Comparison of ENCODE assay signal across 9 cellular contexts in the genomic region with DNA sequence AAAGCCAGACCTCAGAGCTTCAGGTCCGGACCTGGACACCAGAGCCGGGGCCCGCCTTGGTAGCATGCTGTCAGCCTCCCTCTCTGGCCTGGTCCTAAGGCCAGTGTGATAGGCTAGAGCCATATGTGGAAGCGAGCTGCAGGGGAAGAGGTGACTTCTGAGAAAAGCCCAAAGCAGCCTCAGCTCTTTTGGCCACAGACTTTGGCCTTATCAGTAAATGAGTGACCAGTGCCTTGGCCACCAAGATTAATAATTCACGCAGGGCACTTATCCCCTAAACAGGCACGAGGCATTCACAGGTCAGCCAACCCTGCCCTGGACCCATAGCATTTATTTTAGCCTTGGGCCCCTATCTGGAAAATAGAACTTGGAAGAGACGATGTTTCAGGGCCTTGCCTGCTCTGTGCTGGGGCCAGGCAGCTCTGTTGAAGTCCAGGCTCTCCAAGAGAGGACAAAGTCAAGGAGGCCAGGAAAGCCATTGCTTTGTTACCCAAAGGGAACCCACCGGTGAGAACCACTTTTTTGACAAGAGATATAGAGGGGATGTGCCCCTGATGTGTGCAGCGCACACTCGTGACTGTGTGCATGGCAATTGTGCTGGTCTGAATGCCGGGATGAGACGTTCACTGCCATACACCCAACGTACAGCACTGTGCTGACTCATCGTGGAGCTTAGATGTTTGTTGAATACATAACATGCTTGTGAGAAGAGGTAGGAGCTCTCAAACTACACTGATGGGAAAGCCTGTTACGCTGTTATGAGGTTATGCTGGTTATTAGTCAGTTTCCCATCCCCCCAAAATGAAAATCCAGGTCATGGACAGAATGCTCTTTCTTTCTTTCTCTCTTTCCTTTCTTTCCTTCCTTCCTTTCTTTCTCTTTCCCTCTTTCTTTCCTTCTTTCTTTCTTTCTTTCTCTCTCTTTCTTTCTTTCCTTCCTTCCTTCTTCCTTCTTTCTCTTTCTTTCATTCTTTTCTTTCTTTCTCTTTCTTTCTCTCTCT. TPM values are rescaled to one million over a fixed set of nuclear protein-coding genes. Genes with fewer than 3 reads are reported as not detected.
DNase-seq lines count a peak whose midpoint lies in the region; ATAC-seq and TF ChIP-seq lines count a peak whose summit lies in the region.
"Had no signal": no experiment of that assay in that cellular context is flagged by ENCODE, and none has a peak within 500 bp of the region (broad histone marks: within the 10 kb centered on the region; RNA-seq: fewer than 3 reads in every experiment).

No MANE protein-coding gene starts in this region.

- H3K9me3 ChIP-seq in BLaER1 treated with 17β-estradiol and CSF1 and Interleukin-3, amounts not matched to agents 10 nM and 100 nM (replicated peaks in 1 of 11), result no peaks in the 10 kb centered on the region
- H3K9me3 ChIP-seq in PC-3 (ENCODE audit: low read length) (no peaks in the 10 kb centered on the region), esophagus squamous epithelium (no peaks in the 10 kb centered on the region)

- H3K4me3 ChIP-seq in BLaER1 treated with 17β-estradiol and CSF1 and Interleukin-3, amounts not matched to agents 10 nM and 100 nM, result no peak overlapping the region
- H3K4me3 ChIP-seq in PC-3 (ENCODE audit: low read length) (no peak overlapping the region), esophagus squamous epithelium (no peak overlapping the region)

- H3K4me2 ChIP-seq in BLaER1 treated with 17β-estradiol and CSF1 and Interleukin-3, amounts not matched to agents 10 nM and 100 nM, result peak overlapping the region in 8 of 11 experiments; percentile 3 to 42 (median 29); a peak in 9 of 22 replicates
- H3K4me2 ChIP-seq in PC-3 (ENCODE audit: low read length), result peak overlapping the region; percentile 51

- 0 out of 22 replicates have a peak, but pooled peaks cover 0 to under 1% (median 0%) of the 10 kb centered on the region in 11 experiments for H3K36me3 ChIP-seq in BLaER1 treated with 17β-estradiol and CSF1 and Interleukin-3, amounts not matched to agents 10 nM and 100 nM
- H3K36me3 ChIP-seq in PC-3 (ENCODE audit: low read depth, low read length) (no peaks in the 10 kb centered on the region), esophagus squamous epithelium (no peaks in the 10 kb centered on the region)

- peak overlapping the region; percentile 64 for H2AFZ ChIP-seq in PC-3 (ENCODE audit: low read length)

- ATAC-seq in GM19452 (IDR thresholded peaks at IDR 0.05; ENCODE audit: unreplicated experiment) (peak; percentile 65), PC-3 (peak; percentile 93), GM21723 (IDR thresholded peaks at IDR 0.05; ENCODE audit: unreplicated experiment) (no peak)

- no peaks in the 10 kb centered on the region for H3F3A ChIP-seq in PC-3 (ENCODE audit: low read length, unreplicated experiment)

- peak overlapping the region in 6 of 11 experiments; percentile 4 to 55 (median 22); a peak in 7 of 22 replicates for H3K27ac ChIP-seq in BLaER1 treated with 17β-estradiol and CSF1 and Interleukin-3, amounts not matched to agents 10 nM and 100 nM
- peak overlapping the region; percentile 46 for H3K27ac ChIP-seq in PC-3 (ENCODE audit: low read length)
- peak overlapping the region in 3 of 4 donors; percentile 7 to 42 (median 18) for H3K27ac ChIP-seq in esophagus squamous epithelium

- peaks cover 13 to 57% (median 39%) of the 10 kb centered on the region in 10 experiments for H3K4me1 ChIP-seq in BLaER1 treated with 17β-estradiol and CSF1 and Interleukin-3, amounts not matched to agents 10 nM and 100 nM
- H3K4me1 ChIP-seq in PC-3 (ENCODE audit: insufficient read depth, low read length) (peaks cover 8% of the 10 kb centered on the region), esophagus squamous epithelium (peaks cover 0 to 65% (median 11%) of the 10 kb centered on the region in 3 donors)

- H4K20me1 ChIP-seq in BLaER1 treated with 17β-estradiol and CSF1 and Interleukin-3, amounts not matched to agents 10 nM and 100 nM, result no peaks in the 10 kb centered on the region; a peak in 1 of 22 replicates
- no peaks in the 10 kb centered on the region for H4K20me1 ChIP-seq in PC-3 (ENCODE audit: low read length)

- BruUV-seq in PC-3 (replicated peaks; lab: Mats Ljungman, UMichigan), result no TSS peak

- no peak for TF ChIP-seq CTCF in PC-3 (conservative IDR thresholded peaks at IDR 0.05; ENCODE audit: low read depth, low read length)
- TF ChIP-seq CTCF in esophagus squamous epithelium (IDR thresholded peaks at IDR 0.05), result no peak

- 42 to 47% methylated on average over 10 to 11 of the region's 15 CpGs for WGBS in esophagus squamous epithelium, 2 donors

- CTCF ChIA-PET in PC-3 (lab: Charles Lee), result interaction anchor here (0.8 to 1.4 kb wide), 4 partner anchors 9 to 93 kb away, joined by 3 to 7 read pairs (median 3); no protein-coding TSS in a partner anchor

- TF ChIP-seq POLR2A in esophagus squamous epithelium (IDR thresholded peaks at IDR 0.05), result no peak

- H3K79me2 ChIP-seq in PC-3 (ENCODE audit: low read length), result no peaks in the 10 kb centered on the region

- H3K9me2 ChIP-seq in PC-3 (replicated peaks; ENCODE audit: low read length), result no peaks in the 10 kb centered on the region

- DNase-seq in PC-3 (peak; percentile 76), esophagus squamous epithelium (lab: John Stamatoyannopoulos, UW) (no peak), NCI-H1048 (lab: John Stamatoyannopoulos, UW) (no peak), NCI-H1930 (lab: John Stamatoyannopoulos, UW) (no peak), cerebellar cortex (ENCODE audit: low spot score) (no peak)
- DNase-seq: activated naive CD8-positive, alpha-beta T cell treated with anti-CD3 and anti-CD28 coated beads, Interleukin-2, amount 10 ng/mL, durations not matched to agents 7 days and 5 days had no signal

- H3K9ac ChIP-seq in BLaER1 treated with 17β-estradiol and CSF1 and Interleukin-3, amounts not matched to agents 10 nM and 100 nM, result no peak overlapping the region
- no peak overlapping the region for H3K9ac ChIP-seq in PC-3 (ENCODE audit: low read length)

- POLR2A ChIA-PET in PC-3 (lab: Charles Lee; ENCODE audit: unreplicated experiment), result interaction anchor here (0.5 to 1.3 kb wide), 4 partner anchors 10 to 119 kb away, joined by 3 read pairs; a partner anchor contains a TSS

- H3K27me3 ChIP-seq in BLaER1 treated with 17β-estradiol and CSF1 and Interleukin-3, amounts not matched to agents 10 nM and 100 nM, result peaks cover 0 to 4% (median 0%) of the 10 kb centered on the region in 11 experiments; a peak in 1 of 22 replicates
- no peaks in the 10 kb centered on the region for H3K27me3 ChIP-seq in PC-3 (ENCODE audit: low read length)
- H3K27me3 ChIP-seq in esophagus squamous epithelium, result peaks cover 0 to 4% (median 0%) of the 10 kb centered on the region in 4 donors

- intact Hi-C loops in PC-3 (cut with micrococcal nuclease), result no loop called here
- intact Hi-C loops in esophagus squamous epithelium (cut with DNase I), result no loop called here

RNA-seq across cellular contexts. Expression of a gene that starts 5.0 kb away (rescaled TPM):
- total RNA-seq in PC-3 (2014; rRNA removed) (0.07 and 0.12 TPM in 2 replicates), esophagus squamous epithelium (under 1 TPM; 0.15 to 0.47 (median 0.25) TPM)

RNA-seq across cellular contexts. Expression of a gene that starts 21.3 kb away (rescaled TPM):
- total RNA-seq in PC-3 (2014; rRNA removed) (not detected in 2 replicates), esophagus squamous epithelium (1 to 10 TPM in 1 of 4 donors, not detected in 3; 2.0 TPM)
- total RNA-seq: activated naive CD8-positive, alpha-beta T cell treated with anti-CD3 and anti-CD28 coated beads, Interleukin-2, amount 10 ng/mL, durations not matched to agents 7 days and 5 days had no signal

RNA-seq across cellular contexts. Expression of a gene that starts 21.5 kb away (rescaled TPM):
- 32.3 TPM in 2 replicates for total RNA-seq in PC-3 (2014; rRNA removed)
- total RNA-seq in esophagus squamous epithelium, result 10 to 100 TPM; 32.7 to 37.8 (median 34.8) TPM

RNA-seq across cellular contexts. Expression of a gene that starts 27.7 kb away (rescaled TPM):
- 310 and 369 TPM in 2 replicates for total RNA-seq in PC-3 (2014; rRNA removed)
- total RNA-seq in esophagus squamous epithelium, result 100 to 1,000 TPM; 225 to 384 (median 257) TPM

RNA-seq across cellular contexts. Expression of a gene that starts 30.2 kb away (rescaled TPM):
- total RNA-seq in PC-3 (2014; rRNA removed) (31.0 and 36.8 TPM in 2 replicates), esophagus squamous epithelium (10 to 100 TPM; 10.7 to 25.4 (median 19.6) TPM)
